Comparison of ENCODE assay signal across 24 cellular contexts in the genomic region with DNA sequence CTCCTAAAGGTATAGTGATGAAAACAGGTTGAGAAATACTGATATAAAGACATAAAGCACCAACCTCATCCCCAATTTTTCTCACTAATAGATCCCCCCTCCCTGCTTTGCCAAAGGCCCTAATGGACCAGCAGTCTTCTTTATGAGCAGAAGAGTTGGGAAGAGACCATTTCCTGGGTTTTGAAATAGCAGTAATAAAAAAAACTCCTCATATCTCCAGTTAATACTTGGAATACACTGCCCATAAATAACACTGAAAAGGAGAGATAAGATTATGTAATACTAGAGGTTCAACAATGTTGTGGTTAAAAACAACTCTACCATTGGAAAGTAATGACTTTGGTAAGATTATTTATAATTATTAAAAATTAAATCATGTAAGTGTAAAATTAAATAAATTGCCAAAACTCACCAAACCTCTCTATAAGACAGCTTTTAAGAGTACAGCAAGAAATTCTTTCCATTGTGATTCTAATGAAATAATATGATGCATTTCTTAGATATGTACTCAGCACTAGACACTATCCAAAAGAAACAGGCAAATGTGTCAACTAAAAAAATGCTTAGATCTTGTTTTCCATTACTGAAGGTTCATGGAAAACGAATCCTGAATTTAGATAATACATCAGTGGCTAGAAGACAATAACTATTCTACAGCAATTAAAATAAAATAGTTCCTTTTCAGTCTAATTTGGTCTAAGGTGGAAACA.
DNase-seq lines count a peak whose midpoint lies in the region; ATAC-seq, FAIRE-seq and TF ChIP-seq lines count a peak whose summit lies in the region.
"Had no signal": no experiment of that assay in that cellular context is flagged by ENCODE, and none has a peak within 500 bp of the region (broad histone marks: within the 10 kb centered on the region; RNA-seq: fewer than 3 reads in every experiment).

No MANE protein-coding gene starts in this region.

- H4K20me1 ChIP-seq in GM23248 (ENCODE audit: insufficient read depth) (no peaks in the 10 kb centered on the region), K562 (replicated peaks; ENCODE audit: control insufficient read depth, insufficient read depth, low read length) (no peaks in the 10 kb centered on the region)

- H3K4me1 Mint-ChIP-seq in mesothelial cell of epicardium: peaks cover 14% of the 10 kb centered on the region
- H3K4me1 Mint-ChIP-seq: CD8-positive, alpha-beta memory T cell; GM23338 had no signal

- intact Hi-C loops in K562 (cut with micrococcal nuclease): loop anchor here (10.0 kb wide), 1 partner anchor 138 kb away; a partner anchor contains a TSS

- no peak overlapping the region for H3K4me2 ChIP-seq in GM23248 (ENCODE audit: unreplicated experiment)
- no peak overlapping the region for H3K4me2 ChIP-seq in K562 (ENCODE audit: insufficient read depth, low read length)
- H3K4me2 ChIP-seq: GM23338, KMS-11 had no signal

- H3K27me3 Mint-ChIP-seq in mesothelial cell of epicardium (ENCODE audit: low read depth): no peaks in the 10 kb centered on the region
- H3K27me3 Mint-ChIP-seq: CD8-positive, alpha-beta memory T cell had no signal

- TF ChIP-seq POLR2A in K562 (conservative IDR thresholded peaks at IDR 0.05): no peak

- H3K79me2 ChIP-seq in GM23248 (ENCODE audit: insufficient read depth) (no peaks in the 10 kb centered on the region), K562 (ENCODE audit: control insufficient read depth, insufficient read depth, low read length) (peaks cover 6% of the 10 kb centered on the region; the same call in 2 of the 3 replicates)

- ATAC-seq in K562: no peak
- ATAC-seq: GM12878, GM23338, Panc1 had no signal

- no peak overlapping the region for H3K27ac ChIP-seq in GM23248
- no peak overlapping the region for H3K27ac ChIP-seq in K562 (ENCODE audit: extremely low read depth, low read depth, low read length)
- H3K27ac ChIP-seq: C4-2B, HL-60, KMS-11 had no signal

- DNase-seq in AG10803 (ENCODE audit: low read depth): peak; percentile 14
- DNase-seq in GM23248: peak; percentile 34
- no peak for DNase-seq in K562 (ENCODE audit: extremely low read depth in 1 of 4, low spot score in 3 of 4)
- DNase-seq in mesothelial cell of epicardium (ENCODE audit: low spot score in 2 of 2, unreplicated experiment in 2 of 2): no peak
- DNase-seq in KBM-7: no peak
- no peak for DNase-seq in occipital lobe (lab: John Stamatoyannopoulos, UW)
- DNase-seq in superior temporal gyrus (ENCODE audit: extremely low spot score): no peak
- no peak for DNase-seq in DMS79 treated with DMSO at 0.1 percent for 48 hours (lab: John Stamatoyannopoulos, UW)
- DNase-seq: 8988T; CD8-positive, alpha-beta memory T cell; MV-4-11; NCI-H1105 treated with DMSO at 0.1 percent for 48 hours; NCI-H2029 treated with DMSO at 0.1 percent for 48 hours; NCI-H345; NCI-H524; NCI-H774; NK-92 treated with Interleukin-12 subunit alpha and Interleukin-12 subunit beta, amount 100 ng/mL, for 24 hours had no signal

- no peaks in the 10 kb centered on the region for H3K27me3 ChIP-seq in GM23248 (replicated peaks; ENCODE audit: insufficient read depth)
- no peaks in the 10 kb centered on the region for H3K27me3 ChIP-seq in K562 (ENCODE audit: control insufficient read depth in 2 of 2, insufficient read depth in 2 of 2, low read length in 2 of 2)

- H3F3A ChIP-seq in GM23248 (ENCODE audit: insufficient read depth): peaks cover 18% of the 10 kb centered on the region

- TF ChIP-seq EP300 in K562 (IDR thresholded peaks at IDR 0.05; ENCODE audit: low read length): no peak

- 87 to 97% methylated on average over 1 of the region's 1 CpG for WGBS in GM23248 (ENCODE audit: low coverage in 1 of 2, low lambda C conversion rate in 2 of 2, missing lambda C conversion rate in 2 of 2), 2 experiments
- 83% methylated on average over 1 of the region's 1 CpG for WGBS in K562 (ENCODE audit: insufficient coverage, low coverage, missing lambda C conversion rate)

- BruUV-seq in K562 (replicated peaks; lab: Mats Ljungman, UMichigan): no TSS peak

- POLR2A ChIA-PET in K562 (lab: Yijun Ruan, JAX): interaction anchor here (0.9 to 1.8 kb wide), 4 partner anchors 8 to 219 kb away, joined by 3 to 4 read pairs (median 3); no protein-coding TSS in a partner anchor

- CTCF ChIA-PET in K562 (lab: Yijun Ruan, JAX; ENCODE audit: low intra/inter-chr PET ratio): no interaction called here

- H3K36me3 Mint-ChIP-seq in mesothelial cell of epicardium: peaks cover 13% of the 10 kb centered on the region

- TF ChIP-seq CTCF in AG10803 (conservative IDR thresholded peaks at IDR 0.05; ENCODE audit: low read length) (no peak), K562 (IDR thresholded peaks at IDR 0.05 in 2 of 3, conservative IDR thresholded peaks at IDR 0.05 in 1 of 3; ENCODE audit: insufficient read depth in 2 of 3, low read depth in 1 of 3, low read length in 3 of 3) (no peak), mesothelial cell of epicardium (IDR thresholded peaks at IDR 0.05; ENCODE audit: unreplicated experiment) (no peak)

- H3K4me3 Mint-ChIP-seq in mesothelial cell of epicardium: no peak overlapping the region
- H3K4me3 Mint-ChIP-seq: CD8-positive, alpha-beta memory T cell; GM23338 had no signal

- H2AFZ ChIP-seq in GM23248: no peak overlapping the region
- no peak overlapping the region for H2AFZ ChIP-seq in K562 (ENCODE audit: low read depth, low read length)
- H2AFZ ChIP-seq: GM23338 had no signal

- H3K9me3 ChIP-seq in GM23248 (ENCODE audit: low read depth): no peaks in the 10 kb centered on the region
- H3K9me3 ChIP-seq in K562 (replicated peaks; ENCODE audit: control insufficient read depth, insufficient read depth, low read depth, low read length): no peaks in the 10 kb centered on the region
- H3K9me3 ChIP-seq: HAP-1 had no signal

- no peaks in the 10 kb centered on the region for H3K9me1 ChIP-seq in K562 (ENCODE audit: control insufficient read depth, insufficient read depth, low read length)

- no peaks in the 10 kb centered on the region for H3K9me2 ChIP-seq in GM23248 (ENCODE audit: insufficient read depth)

- no peak for FAIRE-seq in K562 (lab: Jason Lieb, UNC)
- FAIRE-seq: GM12878 had no signal

- H3K27ac Mint-ChIP-seq in mesothelial cell of epicardium: peak overlapping the region; percentile 72
- H3K27ac Mint-ChIP-seq: GM23338 had no signal

- in situ Hi-C loops in GM23248 (cut with MboI) (loop anchor here (5.0 kb wide), 1 partner anchor 220 kb away; no protein-coding TSS in a partner anchor), K562 (cut with MboI) (loop anchor here (5.0 kb wide), 1 partner anchor 220 kb away; no protein-coding TSS in a partner anchor), KBM-7 (cut with MboI; ENCODE audit: low pct_unique_long_range_greater_than_20kb, low sequenced_read_pairs) (no loop called here)

- TF ChIP-seq RAD21 in K562 (CRISPR knock-in tag; conservative IDR thresholded peaks at IDR 0.05 in 1 of 2, IDR thresholded peaks at IDR 0.05 in 1 of 2): no peak

- peaks cover 30% of the 10 kb centered on the region for H3K4me1 ChIP-seq in GM23248 (ENCODE audit: insufficient read depth)
- peaks cover 0 to 16% of the 10 kb centered on the region in 2 experiments; a peak in 4 of 5 replicates for H3K4me1 ChIP-seq in K562 (replicated peaks in 1 of 2; ENCODE audit: control insufficient read depth in 2 of 2, insufficient read depth in 2 of 2, low read length in 2 of 2)
- H3K4me1 ChIP-seq: HAP-1 had no signal

- H3K9ac ChIP-seq in GM23248 (no peak overlapping the region), K562 (ENCODE audit: insufficient read depth in 1 of 2, low read depth in 2 of 2, low read length in 2 of 2) (no peak overlapping the region)
- H3K9ac ChIP-seq: KMS-11 had no signal

- H3K36me3 ChIP-seq in GM23248 (ENCODE audit: low read depth) (no peaks in the 10 kb centered on the region), K562 (ENCODE audit: control insufficient read depth, insufficient read depth, low read length) (peaks cover 76% of the 10 kb centered on the region)

- H3K4me3 ChIP-seq in AG10803 (ENCODE audit: low read length) (no peak overlapping the region), GM23248 (no peak overlapping the region), K562 (no peak overlapping the region)
- H3K4me3 ChIP-seq: GM12878, GM23338, HAP-1 had no signal

- peaks cover 4% of the 10 kb centered on the region for H3K9me3 Mint-ChIP-seq in mesothelial cell of epicardium
- H3K9me3 Mint-ChIP-seq: CD8-positive, alpha-beta memory T cell had no signal

TF ChIP-seq in K562, 482 proteins besides CTCF, POLR2A, EP300 and RAD21:
- TF ChIP-seq ZNF408 (CRISPR knock-in tag; IDR thresholded peaks at IDR 0.05; ENCODE audit: low read depth): no peak
- TF ChIP-seq, protein P1, sequence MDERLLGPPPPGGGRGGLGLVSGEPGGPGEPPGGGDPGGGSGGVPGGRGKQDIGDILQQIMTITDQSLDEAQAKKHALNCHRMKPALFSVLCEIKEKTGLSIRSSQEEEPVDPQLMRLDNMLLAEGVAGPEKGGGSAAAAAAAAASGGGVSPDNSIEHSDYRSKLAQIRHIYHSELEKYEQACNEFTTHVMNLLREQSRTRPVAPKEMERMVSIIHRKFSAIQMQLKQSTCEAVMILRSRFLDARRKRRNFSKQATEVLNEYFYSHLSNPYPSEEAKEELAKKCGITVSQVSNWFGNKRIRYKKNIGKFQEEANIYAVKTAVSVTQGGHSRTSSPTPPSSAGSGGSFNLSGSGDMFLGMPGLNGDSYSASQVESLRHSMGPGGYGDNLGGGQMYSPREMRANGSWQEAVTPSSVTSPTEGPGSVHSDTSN (CRISPR knock-in tag; IDR thresholded peaks at IDR 0.05; ENCODE audit: low read depth): no peak
- TF ChIP-seq, protein P1 (tag; conservative IDR thresholded peaks at IDR 0.05; ENCODE audit: low read depth): 0 out of 2 replicates have a peak, but pooled peaks have one; percentile 17
TF ChIP-seq in K562: peak in this region for 1.

Comparison
In these comparisons a context has a peak if more than half of its experiments do, and no peak if none do; other contexts are left out.
1. DNase-seq: peak in AG10803 (single experiment) and GM23248 (single experiment); none in K562 (0 of 4), mesothelial cell of epicardium (0 of 2), KBM-7 (single experiment), occipital lobe (single experiment), superior temporal gyrus (single experiment) and DMS79 treated with DMSO at 0.1 percent for 48 hours (single experiment).